2 cellular contexts compared by ENCODE assay signal in the genomic region with DNA sequence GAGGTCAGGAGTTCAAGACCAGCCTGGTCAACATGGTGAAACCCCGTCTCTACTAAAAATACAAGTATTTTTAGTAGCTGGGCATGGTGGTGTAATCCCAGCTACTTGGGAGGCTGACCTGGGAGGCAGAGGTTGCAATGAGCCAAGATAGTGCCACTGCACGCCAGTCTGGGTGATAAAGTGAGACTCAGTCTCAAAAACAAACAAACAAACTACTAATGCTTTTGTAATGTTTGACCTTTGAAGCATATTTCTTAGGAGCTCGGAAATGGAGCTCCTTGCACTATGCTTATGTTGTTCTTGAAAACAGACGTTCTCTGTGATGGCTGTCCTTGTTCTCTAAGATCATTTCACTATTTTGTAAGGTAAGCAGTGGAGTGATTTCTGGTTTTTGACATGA.
TF ChIP-seq lines count a peak whose summit lies in the region.

No MANE protein-coding gene starts in this region.

TF ChIP-seq in SK-N-SH, 30 proteins besides CTCF, POLR2A, EP300 and RAD21 (continued from another document):
- TF ChIP-seq, protein P1, sequence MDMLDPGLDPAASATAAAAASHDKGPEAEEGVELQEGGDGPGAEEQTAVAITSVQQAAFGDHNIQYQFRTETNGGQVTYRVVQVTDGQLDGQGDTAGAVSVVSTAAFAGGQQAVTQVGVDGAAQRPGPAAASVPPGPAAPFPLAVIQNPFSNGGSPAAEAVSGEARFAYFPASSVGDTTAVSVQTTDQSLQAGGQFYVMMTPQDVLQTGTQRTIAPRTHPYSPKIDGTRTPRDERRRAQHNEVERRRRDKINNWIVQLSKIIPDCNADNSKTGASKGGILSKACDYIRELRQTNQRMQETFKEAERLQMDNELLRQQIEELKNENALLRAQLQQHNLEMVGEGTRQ (IDR thresholded peaks at IDR 0.05; ENCODE audit: borderline replicate concordance, low read depth, low read length) = no peak
- TF ChIP-seq RCOR1 (IDR thresholded peaks at IDR 0.05; ENCODE audit: low read length) (no peak), RFX5 (IDR thresholded peaks at IDR 0.05; ENCODE audit: low read length) (no peak), SMC3 (IDR thresholded peaks at IDR 0.05; ENCODE audit: low read depth, low read length) (no peak), RXRA (IDR thresholded peaks at IDR 0.05; ENCODE audit: borderline replicate concordance, low read depth) (no peak), TCF12 (IDR thresholded peaks at IDR 0.05) (no peak), CHD2 (IDR thresholded peaks at IDR 0.05; ENCODE audit: low read length, partially characterized antibody) (no peak), TAF1 (IDR thresholded peaks at IDR 0.05; ENCODE audit: borderline replicate concordance, low read depth, low read length) (no peak), FOXM1 (IDR thresholded peaks at IDR 0.05; ENCODE audit: low read depth) (no peak)
- TF ChIP-seq, protein P2, sequence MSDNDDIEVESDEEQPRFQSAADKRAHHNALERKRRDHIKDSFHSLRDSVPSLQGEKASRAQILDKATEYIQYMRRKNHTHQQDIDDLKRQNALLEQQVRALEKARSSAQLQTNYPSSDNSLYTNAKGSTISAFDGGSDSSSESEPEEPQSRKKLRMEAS (IDR thresholded peaks at IDR 0.05; ENCODE audit: low read depth) = no peak
- TF ChIP-seq, protein P3, sequence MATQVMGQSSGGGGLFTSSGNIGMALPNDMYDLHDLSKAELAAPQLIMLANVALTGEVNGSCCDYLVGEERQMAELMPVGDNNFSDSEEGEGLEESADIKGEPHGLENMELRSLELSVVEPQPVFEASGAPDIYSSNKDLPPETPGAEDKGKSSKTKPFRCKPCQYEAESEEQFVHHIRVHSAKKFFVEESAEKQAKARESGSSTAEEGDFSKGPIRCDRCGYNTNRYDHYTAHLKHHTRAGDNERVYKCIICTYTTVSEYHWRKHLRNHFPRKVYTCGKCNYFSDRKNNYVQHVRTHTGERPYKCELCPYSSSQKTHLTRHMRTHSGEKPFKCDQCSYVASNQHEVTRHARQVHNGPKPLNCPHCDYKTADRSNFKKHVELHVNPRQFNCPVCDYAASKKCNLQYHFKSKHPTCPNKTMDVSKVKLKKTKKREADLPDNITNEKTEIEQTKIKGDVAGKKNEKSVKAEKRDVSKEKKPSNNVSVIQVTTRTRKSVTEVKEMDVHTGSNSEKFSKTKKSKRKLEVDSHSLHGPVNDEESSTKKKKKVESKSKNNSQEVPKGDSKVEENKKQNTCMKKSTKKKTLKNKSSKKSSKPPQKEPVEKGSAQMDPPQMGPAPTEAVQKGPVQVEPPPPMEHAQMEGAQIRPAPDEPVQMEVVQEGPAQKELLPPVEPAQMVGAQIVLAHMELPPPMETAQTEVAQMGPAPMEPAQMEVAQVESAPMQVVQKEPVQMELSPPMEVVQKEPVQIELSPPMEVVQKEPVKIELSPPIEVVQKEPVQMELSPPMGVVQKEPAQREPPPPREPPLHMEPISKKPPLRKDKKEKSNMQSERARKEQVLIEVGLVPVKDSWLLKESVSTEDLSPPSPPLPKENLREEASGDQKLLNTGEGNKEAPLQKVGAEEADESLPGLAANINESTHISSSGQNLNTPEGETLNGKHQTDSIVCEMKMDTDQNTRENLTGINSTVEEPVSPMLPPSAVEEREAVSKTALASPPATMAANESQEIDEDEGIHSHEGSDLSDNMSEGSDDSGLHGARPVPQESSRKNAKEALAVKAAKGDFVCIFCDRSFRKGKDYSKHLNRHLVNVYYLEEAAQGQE (IDR thresholded peaks at IDR 0.05; ENCODE audit: low read depth, low read length) = no peak
- TF ChIP-seq, protein P4, sequence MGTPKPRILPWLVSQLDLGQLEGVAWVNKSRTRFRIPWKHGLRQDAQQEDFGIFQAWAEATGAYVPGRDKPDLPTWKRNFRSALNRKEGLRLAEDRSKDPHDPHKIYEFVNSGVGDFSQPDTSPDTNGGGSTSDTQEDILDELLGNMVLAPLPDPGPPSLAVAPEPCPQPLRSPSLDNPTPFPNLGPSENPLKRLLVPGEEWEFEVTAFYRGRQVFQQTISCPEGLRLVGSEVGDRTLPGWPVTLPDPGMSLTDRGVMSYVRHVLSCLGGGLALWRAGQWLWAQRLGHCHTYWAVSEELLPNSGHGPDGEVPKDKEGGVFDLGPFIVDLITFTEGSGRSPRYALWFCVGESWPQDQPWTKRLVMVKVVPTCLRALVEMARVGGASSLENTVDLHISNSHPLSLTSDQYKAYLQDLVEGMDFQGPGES (IDR thresholded peaks at IDR 0.05; ENCODE audit: low read depth, low read length) = no peak
- TF ChIP-seq, protein P5, sequence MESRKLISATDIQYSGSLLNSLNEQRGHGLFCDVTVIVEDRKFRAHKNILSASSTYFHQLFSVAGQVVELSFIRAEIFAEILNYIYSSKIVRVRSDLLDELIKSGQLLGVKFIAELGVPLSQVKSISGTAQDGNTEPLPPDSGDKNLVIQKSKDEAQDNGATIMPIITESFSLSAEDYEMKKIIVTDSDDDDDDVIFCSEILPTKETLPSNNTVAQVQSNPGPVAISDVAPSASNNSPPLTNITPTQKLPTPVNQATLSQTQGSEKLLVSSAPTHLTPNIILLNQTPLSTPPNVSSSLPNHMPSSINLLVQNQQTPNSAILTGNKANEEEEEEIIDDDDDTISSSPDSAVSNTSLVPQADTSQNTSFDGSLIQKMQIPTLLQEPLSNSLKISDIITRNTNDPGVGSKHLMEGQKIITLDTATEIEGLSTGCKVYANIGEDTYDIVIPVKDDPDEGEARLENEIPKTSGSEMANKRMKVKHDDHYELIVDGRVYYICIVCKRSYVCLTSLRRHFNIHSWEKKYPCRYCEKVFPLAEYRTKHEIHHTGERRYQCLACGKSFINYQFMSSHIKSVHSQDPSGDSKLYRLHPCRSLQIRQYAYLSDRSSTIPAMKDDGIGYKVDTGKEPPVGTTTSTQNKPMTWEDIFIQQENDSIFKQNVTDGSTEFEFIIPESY (IDR thresholded peaks at IDR 0.05; ENCODE audit: borderline replicate concordance, low read depth) = no peak

TF ChIP-seq in SK-N-SH treated with all-trans-retinoic acid at 6 μM for 48 hours, 23 proteins besides CTCF, POLR2A, EP300 and RAD21 (continued from another document):
- TF ChIP-seq, protein P6, sequence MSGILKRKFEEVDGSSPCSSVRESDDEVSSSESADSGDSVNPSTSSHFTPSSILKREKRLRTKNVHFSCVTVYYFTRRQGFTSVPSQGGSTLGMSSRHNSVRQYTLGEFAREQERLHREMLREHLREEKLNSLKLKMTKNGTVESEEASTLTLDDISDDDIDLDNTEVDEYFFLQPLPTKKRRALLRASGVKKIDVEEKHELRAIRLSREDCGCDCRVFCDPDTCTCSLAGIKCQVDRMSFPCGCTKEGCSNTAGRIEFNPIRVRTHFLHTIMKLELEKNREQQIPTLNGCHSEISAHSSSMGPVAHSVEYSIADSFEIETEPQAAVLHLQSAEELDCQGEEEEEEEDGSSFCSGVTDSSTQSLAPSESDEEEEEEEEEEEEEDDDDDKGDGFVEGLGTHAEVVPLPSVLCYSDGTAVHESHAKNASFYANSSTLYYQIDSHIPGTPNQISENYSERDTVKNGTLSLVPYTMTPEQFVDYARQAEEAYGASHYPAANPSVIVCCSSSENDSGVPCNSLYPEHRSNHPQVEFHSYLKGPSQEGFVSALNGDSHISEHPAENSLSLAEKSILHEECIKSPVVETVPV (CRISPR knock-in tag; IDR thresholded peaks at IDR 0.05) = no peak
- TF ChIP-seq, protein P7, sequence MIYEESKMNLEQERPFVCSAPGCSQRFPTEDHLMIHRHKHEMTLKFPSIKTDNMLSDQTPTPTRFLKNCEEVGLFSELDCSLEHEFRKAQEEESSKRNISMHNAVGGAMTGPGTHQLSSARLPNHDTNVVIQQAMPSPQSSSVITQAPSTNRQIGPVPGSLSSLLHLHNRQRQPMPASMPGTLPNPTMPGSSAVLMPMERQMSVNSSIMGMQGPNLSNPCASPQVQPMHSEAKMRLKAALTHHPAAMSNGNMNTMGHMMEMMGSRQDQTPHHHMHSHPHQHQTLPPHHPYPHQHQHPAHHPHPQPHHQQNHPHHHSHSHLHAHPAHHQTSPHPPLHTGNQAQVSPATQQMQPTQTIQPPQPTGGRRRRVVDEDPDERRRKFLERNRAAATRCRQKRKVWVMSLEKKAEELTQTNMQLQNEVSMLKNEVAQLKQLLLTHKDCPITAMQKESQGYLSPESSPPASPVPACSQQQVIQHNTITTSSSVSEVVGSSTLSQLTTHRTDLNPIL (CRISPR knock-in tag; IDR thresholded peaks at IDR 0.05; ENCODE audit: low read depth) = no peak
- TF ChIP-seq ZC3H10 (CRISPR knock-in tag; IDR thresholded peaks at IDR 0.05) (no peak), ZFP30 (CRISPR knock-in tag; IDR thresholded peaks at IDR 0.05) (no peak), ZNF8 (CRISPR knock-in tag; IDR thresholded peaks at IDR 0.05) (no peak), OSR1 (CRISPR knock-in tag; IDR thresholded peaks at IDR 0.05) (no peak), RARB (CRISPR knock-in tag; IDR thresholded peaks at IDR 0.05) (no peak), ZNF70 (CRISPR knock-in tag; IDR thresholded peaks at IDR 0.05) (no peak)
- TF ChIP-seq, protein P8, sequence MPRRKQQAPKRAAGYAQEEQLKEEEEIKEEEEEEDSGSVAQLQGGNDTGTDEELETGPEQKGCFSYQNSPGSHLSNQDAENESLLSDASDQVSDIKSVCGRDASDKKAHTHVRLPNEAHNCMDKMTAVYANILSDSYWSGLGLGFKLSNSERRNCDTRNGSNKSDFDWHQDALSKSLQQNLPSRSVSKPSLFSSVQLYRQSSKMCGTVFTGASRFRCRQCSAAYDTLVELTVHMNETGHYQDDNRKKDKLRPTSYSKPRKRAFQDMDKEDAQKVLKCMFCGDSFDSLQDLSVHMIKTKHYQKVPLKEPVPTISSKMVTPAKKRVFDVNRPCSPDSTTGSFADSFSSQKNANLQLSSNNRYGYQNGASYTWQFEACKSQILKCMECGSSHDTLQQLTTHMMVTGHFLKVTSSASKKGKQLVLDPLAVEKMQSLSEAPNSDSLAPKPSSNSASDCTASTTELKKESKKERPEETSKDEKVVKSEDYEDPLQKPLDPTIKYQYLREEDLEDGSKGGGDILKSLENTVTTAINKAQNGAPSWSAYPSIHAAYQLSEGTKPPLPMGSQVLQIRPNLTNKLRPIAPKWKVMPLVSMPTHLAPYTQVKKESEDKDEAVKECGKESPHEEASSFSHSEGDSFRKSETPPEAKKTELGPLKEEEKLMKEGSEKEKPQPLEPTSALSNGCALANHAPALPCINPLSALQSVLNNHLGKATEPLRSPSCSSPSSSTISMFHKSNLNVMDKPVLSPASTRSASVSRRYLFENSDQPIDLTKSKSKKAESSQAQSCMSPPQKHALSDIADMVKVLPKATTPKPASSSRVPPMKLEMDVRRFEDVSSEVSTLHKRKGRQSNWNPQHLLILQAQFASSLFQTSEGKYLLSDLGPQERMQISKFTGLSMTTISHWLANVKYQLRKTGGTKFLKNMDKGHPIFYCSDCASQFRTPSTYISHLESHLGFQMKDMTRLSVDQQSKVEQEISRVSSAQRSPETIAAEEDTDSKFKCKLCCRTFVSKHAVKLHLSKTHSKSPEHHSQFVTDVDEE (CRISPR knock-in tag; IDR thresholded peaks at IDR 0.05) = no peak
